In the genomic region with DNA sequence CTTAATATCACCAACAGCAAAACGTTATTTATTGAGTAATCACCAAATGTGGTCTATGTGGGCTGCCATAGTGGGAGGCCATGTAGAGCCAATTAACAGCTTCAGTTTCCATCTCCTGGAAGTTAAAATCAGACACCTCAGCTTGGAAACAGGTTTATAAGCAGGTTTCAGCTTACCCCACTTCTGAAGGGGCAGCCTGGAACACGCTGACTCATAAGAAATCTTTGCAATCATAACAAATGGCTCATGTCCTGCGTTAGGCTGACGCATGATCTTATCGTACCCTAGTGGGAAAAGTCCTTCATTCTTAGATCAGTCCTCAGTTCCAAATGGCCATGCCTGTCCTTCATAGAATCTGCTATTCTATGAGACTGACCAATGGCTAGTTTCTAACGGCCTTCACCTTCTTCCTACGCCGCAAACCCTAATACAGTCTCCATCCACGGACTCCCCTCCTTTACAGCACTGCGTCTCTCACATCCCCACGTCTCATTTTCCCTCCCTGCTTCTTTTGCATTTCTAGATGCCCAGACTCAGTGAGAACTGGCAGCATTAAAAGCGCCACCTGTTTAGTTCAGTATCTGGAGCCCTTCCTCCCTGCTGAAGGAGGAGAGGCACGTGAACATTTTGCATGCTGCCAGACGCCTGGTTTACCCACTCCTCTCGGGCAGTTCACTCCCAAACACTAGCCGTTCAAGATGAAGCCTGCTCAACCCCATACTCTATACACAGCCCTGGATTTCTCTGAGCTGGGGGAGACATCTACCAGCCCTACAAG, we compare ENCODE assay signal across 9 cellular contexts. TPM values are rescaled to one million over a fixed set of nuclear protein-coding genes. Genes with fewer than 3 reads are reported as not detected.
A peak's percentile ranks its signal among the peaks of the same experiment; 100 is the strongest.
DNase-seq lines count a peak whose midpoint lies in the region; ATAC-seq and TF ChIP-seq lines count a peak whose summit lies in the region.
"Had no signal": no experiment of that assay in that cellular context is flagged by ENCODE, and none has a peak within 500 bp of the region (broad histone marks: within the 10 kb centered on the region; RNA-seq: fewer than 3 reads in every experiment).

No MANE protein-coding gene starts in this region.

- H3K4me1 ChIP-seq in PC-9 (replicated peaks; ENCODE audit: insufficient read depth) (peaks cover 72% of the 10 kb centered on the region), esophagus (ENCODE audit: control insufficient read depth in 2 of 2, insufficient read depth in 2 of 2, low read length in 1 of 2) (peaks cover 0 to 3% of the 10 kb centered on the region in 2 donors), gastrocnemius medialis (peaks cover 0 to 4% of the 10 kb centered on the region in 2 donors)
- H3K4me1 ChIP-seq: testis had no signal

- no peaks in the 10 kb centered on the region for H4K20me1 ChIP-seq in PC-9 (ENCODE audit: insufficient read depth)

- no peaks in the 10 kb centered on the region for H3K9me2 ChIP-seq in PC-9 (ENCODE audit: insufficient read depth)

- CTCF ChIA-PET in PC-9 (lab: Charles Lee), result no interaction called here

- no peaks in the 10 kb centered on the region for H3K9me3 Mint-ChIP-seq in stimulated activated naive B cell treated with anti-CD40 and anti-IgM and Interleukin-4, amounts not matched to agents 10 μg/mL and 1 μg/mL and 100 μg/mL, for 72 hours
- no peaks in the 10 kb centered on the region for H3K9me3 Mint-ChIP-seq in glutamatergic neuron (ENCODE audit: unreplicated experiment)

- no peaks in the 10 kb centered on the region for H3K79me2 ChIP-seq in PC-9 (ENCODE audit: low read depth)

- H3K27me3 Mint-ChIP-seq in stimulated activated naive B cell treated with anti-CD40 and anti-IgM and Interleukin-4, amounts not matched to agents 10 μg/mL and 1 μg/mL and 100 μg/mL, for 72 hours, result no peaks in the 10 kb centered on the region
- no peaks in the 10 kb centered on the region for H3K27me3 Mint-ChIP-seq in glutamatergic neuron (ENCODE audit: unreplicated experiment)

- no peaks in the 10 kb centered on the region for H3K9me3 ChIP-seq in PC-9 (ENCODE audit: insufficient read depth, low read depth)
- no peaks in the 10 kb centered on the region for H3K9me3 ChIP-seq in esophagus (ENCODE audit: control insufficient read depth in 2 of 2, insufficient read depth in 1 of 2, low read depth in 1 of 2, low read length in 1 of 2)
- no peaks in the 10 kb centered on the region for H3K9me3 ChIP-seq in gastrocnemius medialis
- H3K9me3 ChIP-seq: testis had no signal

- POLR2A ChIA-PET in PC-9 (lab: Charles Lee; ENCODE audit: unreplicated experiment), result interaction anchor here (0.5 kb wide), 2 partner anchors 74 to 157 kb away, joined by 3 to 5 read pairs; no protein-coding TSS in a partner anchor

- H3K4me2 ChIP-seq in PC-9, result peak overlapping the region; percentile 79

- H3K4me1 Mint-ChIP-seq in stimulated activated naive B cell treated with anti-CD40 and anti-IgM and Interleukin-4, amounts not matched to agents 10 μg/mL and 1 μg/mL and 100 μg/mL, for 72 hours, result no peaks in the 10 kb centered on the region
- H3K4me1 Mint-ChIP-seq in glutamatergic neuron (ENCODE audit: low read depth, unreplicated experiment), result no peaks in the 10 kb centered on the region

- peak overlapping the region; percentile 77 for H2AFZ ChIP-seq in PC-9

- H3K36me3 ChIP-seq in PC-9 (ENCODE audit: low read depth) (no peaks in the 10 kb centered on the region), esophagus (ENCODE audit: control insufficient read depth in 2 of 2, insufficient read depth in 2 of 2, low read length in 1 of 2) (no peaks in the 10 kb centered on the region), gastrocnemius medialis (no peaks in the 10 kb centered on the region)

- peaks cover 56% of the 10 kb centered on the region for H3F3A ChIP-seq in PC-9 (ENCODE audit: insufficient read depth, low read depth)

- peak; percentile 80 for ATAC-seq in gastrocnemius medialis
- ATAC-seq in stimulated activated naive B cell treated with anti-CD40 and anti-IgM and Interleukin-4, amounts not matched to agents 10 μg/mL and 1 μg/mL and 100 μg/mL, for 72 hours (replicated peaks), result no peak

- no peak overlapping the region for H3K27ac Mint-ChIP-seq in stimulated activated naive B cell treated with anti-CD40 and anti-IgM and Interleukin-4, amounts not matched to agents 10 μg/mL and 1 μg/mL and 100 μg/mL, for 72 hours
- H3K27ac Mint-ChIP-seq in glutamatergic neuron (ENCODE audit: unreplicated experiment), result no peak overlapping the region

- in situ Hi-C loops in gastrocnemius medialis (cut with MboI; ENCODE audit: low sequenced_read_pairs in 4 of 4), result no loop called here
- in situ Hi-C loops in KBM-7 (cut with MboI; ENCODE audit: low pct_unique_long_range_greater_than_20kb, low sequenced_read_pairs), result no loop called here

- H3K27ac ChIP-seq in PC-9 (peak overlapping the region; percentile 99), esophagus (ENCODE audit: low read depth in 2 of 2, low read length in 1 of 2) (peak overlapping the region; percentile 57 to 83), gastrocnemius medialis (peak overlapping the region; percentile 19 to 59 (median 34))
- H3K27ac ChIP-seq: testis had no signal

- BruUV-seq in PC-9 (replicated peaks; lab: Mats Ljungman, UMichigan), result TSS peak; percentile 97

- no peak for TF ChIP-seq CTCF in PC-9 (conservative IDR thresholded peaks at IDR 0.05)
- no peak for TF ChIP-seq CTCF in gastrocnemius medialis (IDR thresholded peaks at IDR 0.05 in 4 of 5, conservative IDR thresholded peaks at IDR 0.05 in 1 of 5)
- TF ChIP-seq CTCF in glutamatergic neuron (IDR thresholded peaks at IDR 0.05; ENCODE audit: partially characterized antibody, unreplicated experiment), result no peak

- H3K4me3 Mint-ChIP-seq in stimulated activated naive B cell treated with anti-CD40 and anti-IgM and Interleukin-4, amounts not matched to agents 10 μg/mL and 1 μg/mL and 100 μg/mL, for 72 hours, result no peak overlapping the region
- no peak overlapping the region for H3K4me3 Mint-ChIP-seq in glutamatergic neuron (ENCODE audit: unreplicated experiment)

- intact Hi-C loops in PC-9 (cut with micrococcal nuclease; ENCODE audit: unreplicated experiment), result loop anchor here (1.0 to 5.0 kb wide), 4 partner anchors 22 to 74 kb away; a partner anchor contains a TSS
- intact Hi-C loops in gastrocnemius medialis (cut with DNase I; ENCODE audit: low total_unique reads), result no loop called here

- H3K4me3 ChIP-seq in PC-9 (peak overlapping the region; percentile 47; the same call in 1 of the 2 replicates), esophagus (ENCODE audit: low read depth in 1 of 2, low read length in 2 of 2) (no peak overlapping the region), gastrocnemius medialis (no peak overlapping the region)

- H3K27me3 ChIP-seq in PC-9 (ENCODE audit: insufficient read depth, low read depth), result no peaks in the 10 kb centered on the region
- no peaks in the 10 kb centered on the region for H3K27me3 ChIP-seq in esophagus (ENCODE audit: control insufficient read depth in 1 of 2, insufficient read depth in 2 of 2, low read length in 2 of 2)
- H3K27me3 ChIP-seq in gastrocnemius medialis, result no peaks in the 10 kb centered on the region
- H3K27me3 ChIP-seq: testis had no signal

- no peaks in the 10 kb centered on the region for H3K36me3 Mint-ChIP-seq in stimulated activated naive B cell treated with anti-CD40 and anti-IgM and Interleukin-4, amounts not matched to agents 10 μg/mL and 1 μg/mL and 100 μg/mL, for 72 hours
- H3K36me3 Mint-ChIP-seq in glutamatergic neuron (ENCODE audit: unreplicated experiment), result no peaks in the 10 kb centered on the region

- 55 to 71% methylated on average over 16 of the region's 16 CpGs for WGBS in esophagus, 2 donors

- DNase-seq in DMS53 (lab: John Stamatoyannopoulos, UW), result peak; percentile 62
- no peak for DNase-seq in DMS53 treated with DMSO at 0.1 percent for 48 hours (lab: John Stamatoyannopoulos, UW; ENCODE audit: unreplicated experiment)
- DNase-seq in PC-9, result peak; percentile 68 to 96
- peak in 1 of 2 donors; percentile 41 for DNase-seq in gastrocnemius medialis
- no peak for DNase-seq in stimulated activated naive B cell treated with anti-CD40 and anti-IgM and Interleukin-4, amounts not matched to agents 10 μg/mL and 1 μg/mL and 100 μg/mL, for 72 hours
- no peak for DNase-seq in KBM-7
- DNase-seq in glutamatergic neuron, result no peak
- DNase-seq: testis had no signal

- no peak for TF ChIP-seq POLR2A in gastrocnemius medialis (IDR thresholded peaks at IDR 0.05)

RNA-seq across cellular contexts. Expression of a gene that starts 24.2 kb away (rescaled TPM):
- total RNA-seq in PC-9 (2021), result 274 and 300 TPM in 2 replicates
- 100 to 1,000 TPM in 1 of 2 donors, 10 to 100 TPM in 1; 62.4 to 103 TPM for polyA plus RNA-seq in esophagus
- 100 to 1,000 TPM; 204 to 317 (median 240) TPM for total RNA-seq in gastrocnemius medialis
- total RNA-seq in glutamatergic neuron (ENCODE audit: unreplicated experiment), result 232 TPM

Comparison
In these comparisons a context has a peak if more than half of its experiments do, and no peak if none do; other contexts are left out.
1. DNase-seq: peak in DMS53 (single experiment) and PC-9 (2 of 2); none in DMS53 treated with DMSO at 0.1 percent for 48 hours (single experiment), stimulated activated naive B cell treated with anti-CD40 and anti-IgM and Interleukin-4, amounts not matched to agents 10 μg/mL and 1 μg/mL and 100 μg/mL, for 72 hours (single experiment), KBM-7 (single experiment) and glutamatergic neuron (single experiment).
2. H3K27ac ChIP-seq: peak in every context shown above with its lines; median percentile 99 in PC-9; 70 in esophagus; 34 in gastrocnemius medialis.
3. ATAC-seq: peak in gastrocnemius medialis (2 of 2); none in stimulated activated naive B cell treated with anti-CD40 and anti-IgM and Interleukin-4, amounts not matched to agents 10 μg/mL and 1 μg/mL and 100 μg/mL, for 72 hours (0 of 2).